ENCODE assay signal across 32 cellular contexts in the genomic region with DNA sequence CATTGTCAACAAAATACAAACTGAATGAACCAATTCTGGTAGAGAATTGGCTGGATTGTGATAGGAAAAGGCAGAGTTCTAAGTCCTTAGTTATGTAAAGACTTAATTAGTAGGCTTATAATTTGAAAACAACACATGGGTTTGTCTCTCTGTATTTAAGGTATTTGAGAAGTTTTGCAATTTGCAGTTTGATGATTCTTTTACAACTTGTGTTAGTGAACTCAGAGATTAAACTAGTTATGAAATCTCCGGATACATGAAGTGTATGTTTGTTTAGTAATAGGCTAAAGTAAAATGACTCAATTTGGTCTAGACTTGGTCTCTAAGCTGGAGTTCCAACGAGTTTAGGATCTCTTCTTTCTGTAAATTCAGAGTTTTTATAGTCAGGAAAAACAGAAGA. TPM values are rescaled to one million over a fixed set of nuclear protein-coding genes. Genes with fewer than 3 reads are reported as not detected.
DNase-seq lines count a peak whose midpoint lies in the region; ATAC-seq, FAIRE-seq and TF ChIP-seq lines count a peak whose summit lies in the region.
"Had no signal": no experiment of that assay in that cellular context is flagged by ENCODE, and none has a peak within 500 bp of the region (broad histone marks: within the 10 kb centered on the region; RNA-seq: fewer than 3 reads in every experiment).

No MANE protein-coding gene starts in this region.

- in situ Hi-C loops in HepG2 (cut with HindIII; ENCODE audit: extremely low pct_ligation_motif_present, low pct_unique_long_range_greater_than_20kb) = loop anchor here (10.0 to 25.0 kb wide), 2 partner anchors 130 to 1217 kb away; a partner anchor contains a TSS

- no peaks in the 10 kb centered on the region for H3K79me2 ChIP-seq in HepG2 (ENCODE audit: insufficient read depth, low read length)

- POLR2A ChIA-PET in AG04449 (lab: Yijun Ruan, JAX) (no interaction called here), HepG2 (lab: Yijun Ruan, JAX) (interaction anchor here (0.6 to 5.3 kb wide), 9 partner anchors 9 to 161 kb away, joined by 3 to 141 read pairs (median 4); no protein-coding TSS in a partner anchor)

- H3K9me3 ChIP-seq in HepG2 (ENCODE audit: low read length) = no peaks in the 10 kb centered on the region
- H3K9me3 ChIP-seq: BLaER1 treated with 17β-estradiol and CSF1 and Interleukin-3, amounts not matched to agents 10 nM and 100 nM; left ventricle myocardium inferior; neutrophil; prostate gland; SJCRH30; thyroid gland had no signal

- TF ChIP-seq POLR2A in HepG2 (IDR thresholded peaks at IDR 0.05; ENCODE audit: insufficient read depth in 1 of 2, low read depth in 2 of 2, low read length in 2 of 2) (no peak), GM12892 (IDR thresholded peaks at IDR 0.05; ENCODE audit: low read depth, low read length) (no peak)

- no peak overlapping the region for H3K9ac ChIP-seq in HepG2 (ENCODE audit: insufficient read depth, low read depth, low read length)
- H3K9ac ChIP-seq: BLaER1 treated with 17β-estradiol and CSF1 and Interleukin-3, amounts not matched to agents 10 nM and 100 nM had no signal

- H3K4me2 ChIP-seq in HepG2 (ENCODE audit: low read depth, low read length) = peak overlapping the region; percentile 25; the same call in 1 of the 2 replicates
- H3K4me2 ChIP-seq: BLaER1 treated with 17β-estradiol and CSF1 and Interleukin-3, amounts not matched to agents 10 nM and 100 nM had no signal

- no peaks in the 10 kb centered on the region for H3K36me3 ChIP-seq in HepG2 (replicated peaks in 1 of 2; ENCODE audit: control insufficient read depth in 1 of 2, insufficient read depth in 2 of 2, low read length in 2 of 2)
- H3K36me3 ChIP-seq: BLaER1 treated with 17β-estradiol and CSF1 and Interleukin-3, amounts not matched to agents 10 nM and 100 nM; left ventricle myocardium inferior; neutrophil; prostate gland; SJCRH30; thyroid gland had no signal

- CTCF ChIA-PET in AG04449 (lab: Yijun Ruan, JAX) (interaction anchor here (1.0 to 15.8 kb wide), 6 partner anchors 9 to 189 kb away, joined by 3 to 271 read pairs (median 46); no protein-coding TSS in a partner anchor), HepG2 (lab: Yijun Ruan, JAX; ENCODE audit: low intra/inter-chr PET ratio, low total read pairs) (no interaction called here)

- TF ChIP-seq RAD21 in HepG2 (CRISPR knock-in tag; IDR thresholded peaks at IDR 0.05) = no peak; the same call in 1 of the 2 replicates

- FAIRE-seq in HepG2 (lab: Jason Lieb, UNC) (peak; percentile 56), GM12892 (lab: Jason Lieb, UNC) (no peak), D721Med (lab: Jason Lieb, UNC) (no peak)
- FAIRE-seq: A204.1, colon had no signal

- H3K4me3 ChIP-seq in AG04449 (ENCODE audit: low read depth, low read length) = no peak overlapping the region
- no peak overlapping the region for H3K4me3 ChIP-seq in choroid plexus epithelial cell (ENCODE audit: low read depth, low read length)
- H3K4me3 ChIP-seq in HepG2 (replicated peaks in 1 of 3; ENCODE audit: insufficient read depth in 1 of 3, low read depth in 2 of 3, low read length in 3 of 3) = no peak overlapping the region
- H3K4me3 ChIP-seq: BLaER1 treated with 17β-estradiol and CSF1 and Interleukin-3, amounts not matched to agents 10 nM and 100 nM; left ventricle myocardium inferior; prostate gland; SJCRH30; thyroid gland had no signal

- TF ChIP-seq CTCF in AG04449 (IDR thresholded peaks at IDR 0.05; ENCODE audit: insufficient read depth, low read length, missing control alignments) (no peak), choroid plexus epithelial cell (conservative IDR thresholded peaks at IDR 0.05; ENCODE audit: low read depth, low read length) (no peak), HepG2 (CRISPR knock-in tag; IDR thresholded peaks at IDR 0.05) (no peak), D721Med (IDR thresholded peaks at IDR 0.05; ENCODE audit: insufficient read depth, missing control alignments) (no peak)

- H2AFZ ChIP-seq in HepG2 (ENCODE audit: low read length) = no peak overlapping the region

- no TSS peak for BruUV-seq in HepG2 (replicated peaks; lab: Mats Ljungman, UMichigan)

- H3K27ac ChIP-seq in HepG2 (ENCODE audit: extremely low read length, insufficient read depth, low read length) = peak overlapping the region; percentile 72
- H3K27ac ChIP-seq: BLaER1 treated with 17β-estradiol and CSF1 and Interleukin-3, amounts not matched to agents 10 nM and 100 nM; left ventricle myocardium inferior; neutrophil; prostate gland; SJCRH30; thyroid gland had no signal

- ATAC-seq in HepG2 = peak; percentile 42
- ATAC-seq: activated CD4-positive, CD25-positive, alpha-beta regulatory T cell treated with anti-CD3 and anti-CD28 coated beads, Interleukin-2, amount 50 U/mL, for 24 hours; stimulated activated naive CD8-positive, alpha-beta T cell treated with anti-CD3 and anti-CD28 coated beads, Interleukin-15, Interleukin-2, amounts not matched to agents 100 U/mL and 50 U/mL, for 24 hours had no signal

- TF ChIP-seq EP300 in HepG2 (IDR thresholded peaks at IDR 0.05; ENCODE audit: low read depth in 2 of 2, low read length in 2 of 2) (peak in 1 of 2 experiments; percentile 96; a peak in 3 of 4 replicates), HepG2 (CRISPR knock-in tag; IDR thresholded peaks at IDR 0.05; ENCODE audit: borderline replicate concordance) (peak; percentile 56; the same call in 1 of the 2 replicates)

- 1% methylated on average over 2 of the region's 2 CpGs for WGBS in HepG2 (ENCODE audit: low lambda C conversion rate)

- H3K4me1 ChIP-seq in HepG2 (ENCODE audit: insufficient read depth, low read length) = peaks cover 95% of the 10 kb centered on the region
- H3K4me1 ChIP-seq: left ventricle myocardium inferior, prostate gland, SJCRH30 had no signal

- DNase-seq in AG04449 (ENCODE audit: low read depth, low spot score) (peak; percentile 41), HCEC 1CT (peak; percentile 82), choroid plexus epithelial cell (ENCODE audit: low read depth) (peak; percentile 62), HepG2 (ENCODE audit: low spot score) (peak; percentile 89), GM12892 (ENCODE audit: insufficient read length) (no peak), DMS53 (lab: John Stamatoyannopoulos, UW) (no peak), D721Med (ENCODE audit: insufficient read length, low spot score) (no peak), NCI-H774 (lab: John Stamatoyannopoulos, UW) (no peak)
- DNase-seq: activated CD4-positive, alpha-beta memory T cell treated with anti-CD3 and anti-CD28 coated beads for 36 hours; activated CD8-positive, alpha-beta memory T cell treated with anti-CD3 and anti-CD28 coated beads, Interleukin-2, amount 50 U/mL, for 4 hours; activated naive CD4-positive, alpha-beta T cell treated with anti-CD3 and anti-CD28 coated beads for 36 hours; amniotic stem cell; effector CD8-positive, alpha-beta T cell; erythroblast; hypothalamus; left ventricle myocardium inferior; naive B cell; NCI-H1092; NCI-H1694 treated with DMSO at 0.1 percent for 48 hours; NCI-H526 treated with DMSO at 0.1 percent for 48 hours; SJCRH30; stimulated activated naive CD8-positive, alpha-beta T cell treated with anti-CD3 and anti-CD28 coated beads, Interleukin-15, Interleukin-2, amounts not matched to agents 100 U/mL and 50 U/mL, for 24 hours; thyroid gland had no signal

- intact Hi-C loops in HepG2 (cut with micrococcal nuclease; ENCODE audit: unreplicated experiment) = loop anchor here (2.0 kb wide), 1 partner anchor 78 kb away; no protein-coding TSS in a partner anchor

- no peaks in the 10 kb centered on the region for H4K20me1 ChIP-seq in HepG2 (ENCODE audit: insufficient read depth, low read length)
- H4K20me1 ChIP-seq: BLaER1 treated with 17β-estradiol and CSF1 and Interleukin-3, amounts not matched to agents 10 nM and 100 nM had no signal

- H3K27me3 ChIP-seq in HepG2 (ENCODE audit: control insufficient read depth in 1 of 2, insufficient read depth in 2 of 2, low read length in 2 of 2) = no peaks in the 10 kb centered on the region
- H3K27me3 ChIP-seq: BLaER1 treated with 17β-estradiol and CSF1 and Interleukin-3, amounts not matched to agents 10 nM and 100 nM; SJCRH30; thyroid gland had no signal

TF ChIP-seq in HepG2, 621 proteins besides CTCF, POLR2A, EP300 and RAD21 (continues in another document):
- TF ChIP-seq ZNF264 (CRISPR knock-in tag; IDR thresholded peaks at IDR 0.05) (peak; percentile 68; the same call in 1 of the 2 replicates), MED1 (CRISPR knock-in tag; IDR thresholded peaks at IDR 0.05) (peak; percentile 95), RFX5 (IDR thresholded peaks at IDR 0.05; ENCODE audit: low read depth, low read length) (no peak), FOXA3 (CRISPR knock-in tag; IDR thresholded peaks at IDR 0.05) (peak; percentile 85), ZFP1 (CRISPR knock-in tag; IDR thresholded peaks at IDR 0.05) (0 out of 2 replicates have a peak, but pooled peaks have one; percentile 39)

RNA-seq across cellular contexts. Expression of a gene that starts 21.3 kb away (rescaled TPM):
- 1.3 and 1.8 TPM in 2 replicates for total RNA-seq in HepG2 (2016; rRNA removed; fragmentation: Illumina TruSeq; extraction: Trizol)
- 0.61 and 0.71 TPM in 2 replicates for total RNA-seq in HepG2 (2016; cell fraction: cytosol; rRNA removed; fragmentation: Illumina TruSeq; extraction: Trizol; ENCODE audit: low read depth)
- total RNA-seq in HepG2 (2016; cell fraction: insoluble cytoplasmic fraction; rRNA removed; fragmentation: Illumina TruSeq; extraction: Trizol) = 1.5 and 1.9 TPM in 2 replicates
- 1.0 and 1.4 TPM in 2 replicates for total RNA-seq in HepG2 (2016; cell fraction: membrane; rRNA removed; fragmentation: Illumina TruSeq; extraction: Trizol)
- 2.4 and 2.8 TPM in 2 replicates for total RNA-seq in HepG2 (2016; cell fraction: nucleus; rRNA removed; fragmentation: Illumina TruSeq; extraction: Trizol)
- polyA plus RNA-seq in HepG2 (2011; rRNA removed) = 0.78 and 1.1 TPM in 2 replicates
- polyA plus RNA-seq in HepG2 (2011; cell fraction: cytosol; rRNA removed) = 0.48 and 0.63 TPM in 2 replicates
- polyA plus RNA-seq in HepG2 (2011; cell fraction: nucleus; rRNA removed) = 1.3 and 1.7 TPM in 2 replicates
- polyA plus RNA-seq in HepG2 (2012) = 0.68 and 1.6 TPM in 2 replicates
- 0.19 and 0.38 TPM in 2 replicates for polyA plus RNA-seq in HepG2 (2016; cell fraction: cytosol; fragmentation: Illumina TruSeq; extraction: Trizol; ENCODE audit: low read depth)
- polyA plus RNA-seq in HepG2 (2016; cell fraction: insoluble cytoplasmic fraction; fragmentation: Illumina TruSeq; extraction: Trizol; ENCODE audit: low read depth) = 1.3 and 1.6 TPM in 2 replicates
- polyA plus RNA-seq in HepG2 (2016; cell fraction: membrane; fragmentation: Illumina TruSeq; extraction: Trizol; ENCODE audit: low read depth) = 0.73 and 0.96 TPM in 2 replicates
- 4.3 and 5.3 TPM in 2 replicates for polyA plus RNA-seq in HepG2 (2016; cell fraction: nucleus; fragmentation: Illumina TruSeq; extraction: Trizol; ENCODE audit: insufficient read depth, low read depth)
- polyA minus RNA-seq in HepG2 (2011; rRNA and poly(A)+ RNA removed; ENCODE audit: low replicate concordance) = 0.66 TPM in 1 of 2 replicates, not detected in the other
- polyA minus RNA-seq in HepG2 (2011; cell fraction: cytosol; rRNA and poly(A)+ RNA removed) = 0.40 TPM in 1 of 2 replicates, not detected in the other
- polyA minus RNA-seq in HepG2 (2011; cell fraction: nucleus; rRNA and poly(A)+ RNA removed) = 0.52 and 0.99 TPM in 2 replicates
- polyA plus RNA-seq in GM12892 (2012; ENCODE audit: missing spikeins) = not detected
- total RNA-seq: activated CD4-positive, alpha-beta memory T cell treated with anti-CD3 and anti-CD28 coated beads for 36 hours; activated naive CD4-positive, alpha-beta T cell treated with anti-CD3 and anti-CD28 coated beads for 36 hours; activated T-helper 1 cell treated with anti-CD3 and anti-CD28 coated beads, Interleukin-12 subunit alpha, Interleukin-12 subunit beta, Interleukin-2, Interleukin-4 antibody, amounts not matched to agents 30 ng/mL and 10 ng/mL and 1 ng/mL, durations not matched to agents 14 hours and 24 hours and 36 hours; left ventricle myocardium inferior; mesothelial cell of epicardium; prostate gland; SJCRH30 had no signal
- polyA plus RNA-seq: IgD-negative memory B cell had no signal

Comparison
In these comparisons a context has a peak if more than half of its experiments do, and no peak if none do; other contexts are left out.
1. DNase-seq: peak in AG04449 (single experiment), HCEC 1CT (single experiment), choroid plexus epithelial cell (single experiment) and HepG2 (single experiment); none in GM12892 (single experiment), DMS53 (single experiment), D721Med (single experiment) and NCI-H774 (single experiment).